12 cellular contexts compared by ENCODE assay signal in the genomic region with DNA sequence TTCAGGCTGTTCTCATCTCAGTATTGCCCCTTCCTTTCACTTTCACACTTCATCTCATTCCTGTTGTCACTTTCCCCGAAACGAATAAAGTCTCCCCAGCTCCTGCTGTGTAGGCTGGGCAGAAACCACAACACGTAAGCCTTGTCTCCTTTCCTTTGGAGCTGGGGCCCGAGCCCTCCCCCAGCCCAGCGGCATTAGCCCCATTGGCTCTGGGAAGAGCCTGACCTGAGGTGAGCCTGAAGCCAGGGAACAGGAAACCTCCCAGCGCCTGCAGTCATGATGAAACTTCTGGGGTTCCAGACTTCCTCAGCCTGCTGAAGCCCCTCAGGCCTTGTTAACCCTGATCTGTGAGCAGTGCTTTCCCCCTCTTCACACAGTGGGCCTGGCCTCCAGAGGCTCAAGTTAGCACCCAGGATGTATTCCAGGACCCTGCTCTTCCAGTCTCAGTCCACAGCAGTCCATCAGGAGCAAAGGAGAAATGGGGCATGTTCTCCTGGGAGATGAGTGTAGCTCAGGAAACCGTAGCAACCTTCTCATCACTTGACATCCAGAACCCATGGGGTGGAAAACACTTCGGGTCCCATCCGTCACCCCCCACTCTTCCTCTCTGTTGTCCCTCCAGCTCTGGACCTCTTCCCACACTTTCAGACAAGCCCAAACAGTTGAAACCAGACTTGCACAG. TPM values are rescaled to one million over a fixed set of nuclear protein-coding genes. Genes with fewer than 3 reads are reported as not detected.
DNase-seq lines count a peak whose midpoint lies in the region; ATAC-seq and TF ChIP-seq lines count a peak whose summit lies in the region.
"Had no signal": no experiment of that assay in that cellular context is flagged by ENCODE, and none has a peak within 500 bp of the region (broad histone marks: within the 10 kb centered on the region; RNA-seq: fewer than 3 reads in every experiment).

No MANE protein-coding gene starts in this region.

- no peak for TF ChIP-seq CTCF in right atrium auricular region (IDR thresholded peaks at IDR 0.05)

- peaks cover 48% of the 10 kb centered on the region for H3K36me3 ChIP-seq in right atrium auricular region

- H3K27ac Mint-ChIP-seq in stimulated activated memory B cell treated with anti-CD40 and anti-IgM and Interleukin-4, amounts not matched to agents 10 μg/mL and 1 μg/mL and 100 μg/mL, for 72 hours: no peak overlapping the region

- DNase-seq in activated CD4-positive, alpha-beta T cell treated with anti-CD3 and anti-CD28 coated beads for 48 hours: peak; percentile 36
- DNase-seq in activated CD4-positive, alpha-beta T cell treated with anti-CD3 and anti-CD28 coated beads for 1 hour: no peak
- DNase-seq in activated CD8-positive, alpha-beta memory T cell treated with anti-CD3 and anti-CD28 coated beads, Interleukin-2, amount 50 U/mL, for 48 hours: peak; percentile 52
- peak; percentile 61 for DNase-seq in right atrium auricular region (ENCODE audit: low spot score)
- DNase-seq in substantia nigra (lab: John Stamatoyannopoulos, UW): no peak
- DNase-seq in NK-92 (lab: John Stamatoyannopoulos, UW; ENCODE audit: unreplicated experiment): no peak

- H3K27me3 Mint-ChIP-seq in stimulated activated memory B cell treated with anti-CD40 and anti-IgM and Interleukin-4, amounts not matched to agents 10 μg/mL and 1 μg/mL and 100 μg/mL, for 72 hours: no peaks in the 10 kb centered on the region

- no peaks in the 10 kb centered on the region for H3K9me3 ChIP-seq in right atrium auricular region
- H3K9me3 ChIP-seq: A549 had no signal

- peaks cover 0 to 72% of the 10 kb centered on the region in 2 donors for H3K4me1 ChIP-seq in right atrium auricular region
- H3K4me1 ChIP-seq: A549 had no signal

- H3K4me3 Mint-ChIP-seq in stimulated activated memory B cell treated with anti-CD40 and anti-IgM and Interleukin-4, amounts not matched to agents 10 μg/mL and 1 μg/mL and 100 μg/mL, for 72 hours: no peak overlapping the region

- H3K27me3 ChIP-seq in right atrium auricular region: no peaks in the 10 kb centered on the region

- H3K9me3 Mint-ChIP-seq in stimulated activated memory B cell treated with anti-CD40 and anti-IgM and Interleukin-4, amounts not matched to agents 10 μg/mL and 1 μg/mL and 100 μg/mL, for 72 hours: no peaks in the 10 kb centered on the region

- no peak overlapping the region for H3K4me3 ChIP-seq in right atrium auricular region
- H3K4me3 ChIP-seq: A549 had no signal

- H3K27ac ChIP-seq in right atrium auricular region: peak overlapping the region; percentile 65 to 77
- peak overlapping the region; percentile 46 for H3K27ac ChIP-seq in substantia nigra (ENCODE audit: low read depth, low read length, poor library complexity, severe bottlenecking)
- H3K27ac ChIP-seq: A549, HL-60 had no signal

- H3K4me1 Mint-ChIP-seq in stimulated activated memory B cell treated with anti-CD40 and anti-IgM and Interleukin-4, amounts not matched to agents 10 μg/mL and 1 μg/mL and 100 μg/mL, for 72 hours: no peaks in the 10 kb centered on the region

- peaks cover 60% of the 10 kb centered on the region for H3K36me3 Mint-ChIP-seq in stimulated activated memory B cell treated with anti-CD40 and anti-IgM and Interleukin-4, amounts not matched to agents 10 μg/mL and 1 μg/mL and 100 μg/mL, for 72 hours

- ATAC-seq in stimulated activated memory B cell treated with anti-CD40 and anti-IgM and Interleukin-4, amounts not matched to agents 10 μg/mL and 1 μg/mL and 100 μg/mL, for 72 hours: no peak
- no peak for ATAC-seq in GM19324 (IDR thresholded peaks at IDR 0.05; ENCODE audit: low FRiP score, unreplicated experiment)
- ATAC-seq: A549, SK-N-SH treated with all-trans-retinoic acid at 6 μM for 48 hours had no signal

RNA-seq across cellular contexts. Expression of a gene that starts 21.8 kb away (rescaled TPM):
- 10 to 100 TPM; 14.3 to 26.1 TPM for total RNA-seq in right atrium auricular region

RNA-seq across cellular contexts. Expression of a gene that starts 29.7 kb away (rescaled TPM):
- total RNA-seq in right atrium auricular region: 10 to 100 TPM; 19.6 to 23.6 TPM

RNA-seq across cellular contexts. Expression of a gene that starts 43.2 kb away (rescaled TPM):
- total RNA-seq in right atrium auricular region: not detected
- total RNA-seq: myocyte had no signal

Comparison
In these comparisons a context has a peak if more than half of its experiments do, and no peak if none do; other contexts are left out.
1. DNase-seq: peak in activated CD4-positive, alpha-beta T cell treated with anti-CD3 and anti-CD28 coated beads for 48 hours (single experiment), activated CD8-positive, alpha-beta memory T cell treated with anti-CD3 and anti-CD28 coated beads, Interleukin-2, amount 50 U/mL, for 48 hours (single experiment) and right atrium auricular region (single experiment); none in activated CD4-positive, alpha-beta T cell treated with anti-CD3 and anti-CD28 coated beads for 1 hour (single experiment), substantia nigra (0 of 49) and NK-92 (single experiment).